In genomic region chr10:95303535-95303934, GRCh38 we compare ENCODE assay signal across 1 cellular context.
TF ChIP-seq lines count a peak whose summit lies in the region.

No MANE protein-coding gene starts in this region.

TF ChIP-seq in K562, 482 proteins besides CTCF, POLR2A, EP300 and RAD21 (continued from another document and continues in another):
- no peak for TF ChIP-seq POU5F1 (IDR thresholded peaks at IDR 0.05; ENCODE audit: borderline replicate concordance, low read depth, low read length, partially characterized antibody)
- TF ChIP-seq TEAD2 (tag; IDR thresholded peaks at IDR 0.05), result no peak
- TF ChIP-seq PRDM10 (IDR thresholded peaks at IDR 0.05; ENCODE audit: partially characterized antibody), result no peak
- no peak for TF ChIP-seq EGR1 (conservative IDR thresholded peaks at IDR 0.05)
- TF ChIP-seq CTBP1 (IDR thresholded peaks at IDR 0.05; ENCODE audit: borderline replicate concordance), result peak; percentile 53; the same call in 1 of the 2 replicates
- no peak for TF ChIP-seq ZNF212 (CRISPR knock-in tag; IDR thresholded peaks at IDR 0.05)
- no peak for TF ChIP-seq MYNN (IDR thresholded peaks at IDR 0.05)
- TF ChIP-seq MYNN (CRISPR knock-in tag; IDR thresholded peaks at IDR 0.05), result no peak
- no peak for TF ChIP-seq ZNF436 (CRISPR knock-in tag; IDR thresholded peaks at IDR 0.05)
- TF ChIP-seq HES1 (IDR thresholded peaks at IDR 0.05; ENCODE audit: low read depth), result no peak
- TF ChIP-seq ZNF512 (tag; IDR thresholded peaks at IDR 0.05), result no peak
- no peak for TF ChIP-seq NKRF (IDR thresholded peaks at IDR 0.05; ENCODE audit: borderline replicate concordance)
- 0 out of 4 replicates have a peak, but pooled peaks of 1 of the 2 experiments have one; percentile 27 for TF ChIP-seq FOXK2 (conservative IDR thresholded peaks at IDR 0.05 in 1 of 2, IDR thresholded peaks at IDR 0.05 in 1 of 2; ENCODE audit: low read depth in 2 of 2)
- no peak for TF ChIP-seq ZNF668 (CRISPR knock-in tag; IDR thresholded peaks at IDR 0.05)
- TF ChIP-seq ZNF316 (IDR thresholded peaks at IDR 0.05), result peak; percentile 56
- no peak for TF ChIP-seq POLR2G (IDR thresholded peaks at IDR 0.05; ENCODE audit: low read depth, low read length)
- TF ChIP-seq EZH2 (IDR thresholded peaks at IDR 0.05; ENCODE audit: borderline replicate concordance, low read depth, low read length), result no peak
- TF ChIP-seq NR2F6 (CRISPR knock-in tag; IDR thresholded peaks at IDR 0.05), result no peak
- TF ChIP-seq RCOR1 (IDR thresholded peaks at IDR 0.05; ENCODE audit: borderline replicate concordance in 1 of 2, low read depth in 2 of 2, low read length in 2 of 2), result peak in 1 of 2 experiments; percentile 72; a peak in 1 of 4 replicates
- no peak for TF ChIP-seq ZNF740 (CRISPR knock-in tag; IDR thresholded peaks at IDR 0.05)
- 0 out of 4 replicates have a peak, but pooled peaks of 1 of the 2 experiments have one; percentile 29 for TF ChIP-seq ZNF740 (tag; IDR thresholded peaks at IDR 0.05)
- no peak for TF ChIP-seq POLR3G (IDR thresholded peaks at IDR 0.05; ENCODE audit: extremely low read depth, insufficient read length, insufficient replicate concordance)
- TF ChIP-seq SMARCC2 (IDR thresholded peaks at IDR 0.05; ENCODE audit: low read depth), result no peak
- TF ChIP-seq CREM (IDR thresholded peaks at IDR 0.05; ENCODE audit: low read depth), result 0 out of 2 replicates have a peak, but pooled peaks have one; percentile 18
- TF ChIP-seq MXD1 (CRISPR knock-in tag; IDR thresholded peaks at IDR 0.05; ENCODE audit: borderline replicate concordance, poor library complexity, severe bottlenecking), result no peak
- TF ChIP-seq ETV1 (tag; conservative IDR thresholded peaks at IDR 0.05; ENCODE audit: low read depth), result no peak
- TF ChIP-seq ELF1 (tag; IDR thresholded peaks at IDR 0.05), result no peak
- TF ChIP-seq XRCC5 (IDR thresholded peaks at IDR 0.05; ENCODE audit: low read depth, low read length), result no peak
- TF ChIP-seq ARID1B (IDR thresholded peaks at IDR 0.05), result peak; percentile 40; the same call in 1 of the 2 replicates
- TF ChIP-seq DPF2 (IDR thresholded peaks at IDR 0.05), result peak; percentile 57; the same call in 1 of the 2 replicates
- no peak for TF ChIP-seq ZBTB12 (CRISPR knock-in tag; IDR thresholded peaks at IDR 0.05)
- TF ChIP-seq RBFOX2 (IDR thresholded peaks at IDR 0.05; ENCODE audit: low read depth, low read length), result no peak
- no peak for TF ChIP-seq ZNF23 (CRISPR knock-in tag; IDR thresholded peaks at IDR 0.05)
- 0 out of 4 replicates have a peak, but pooled peaks of 1 of the 2 experiments have one; percentile 46 for TF ChIP-seq UBTF (IDR thresholded peaks at IDR 0.05; ENCODE audit: borderline replicate concordance in 1 of 2, low read depth in 2 of 2, low read length in 2 of 2)
- TF ChIP-seq SNAPC5 (CRISPR knock-in tag; IDR thresholded peaks at IDR 0.05), result no peak
- TF ChIP-seq ZBTB1 (CRISPR knock-in tag; IDR thresholded peaks at IDR 0.05; ENCODE audit: borderline replicate concordance, low read depth), result no peak
- no peak for TF ChIP-seq BRF2 (IDR thresholded peaks at IDR 0.05; ENCODE audit: borderline replicate concordance, insufficient read depth, insufficient read length)
- TF ChIP-seq DACH1 (IDR thresholded peaks at IDR 0.05; ENCODE audit: partially characterized antibody), result no peak
- TF ChIP-seq CBFA2T3 (IDR thresholded peaks at IDR 0.05), result peak; percentile 75
- TF ChIP-seq NFE2 (IDR thresholded peaks at IDR 0.05; ENCODE audit: low read depth), result peak; percentile 47; the same call in 1 of the 2 replicates
- TF ChIP-seq ZBTB5 (IDR thresholded peaks at IDR 0.05), result no peak
- no peak for TF ChIP-seq GTF2E2 (tag; IDR thresholded peaks at IDR 0.05)
- TF ChIP-seq ZEB2 (IDR thresholded peaks at IDR 0.05), result peak; percentile 29; the same call in 1 of the 2 replicates
- TF ChIP-seq KLF1 (tag; IDR thresholded peaks at IDR 0.05), result no peak
- TF ChIP-seq YBX1 (IDR thresholded peaks at IDR 0.05), result no peak
- 0 out of 2 replicates have a peak, but pooled peaks have one; percentile 37 for TF ChIP-seq ZNF175 (CRISPR knock-in tag; IDR thresholded peaks at IDR 0.05; ENCODE audit: low read depth)
- TF ChIP-seq ZNF280A (IDR thresholded peaks at IDR 0.05; ENCODE audit: low read depth, partially characterized antibody), result no peak
